8 cellular contexts compared by ENCODE assay signal in the genomic region with DNA sequence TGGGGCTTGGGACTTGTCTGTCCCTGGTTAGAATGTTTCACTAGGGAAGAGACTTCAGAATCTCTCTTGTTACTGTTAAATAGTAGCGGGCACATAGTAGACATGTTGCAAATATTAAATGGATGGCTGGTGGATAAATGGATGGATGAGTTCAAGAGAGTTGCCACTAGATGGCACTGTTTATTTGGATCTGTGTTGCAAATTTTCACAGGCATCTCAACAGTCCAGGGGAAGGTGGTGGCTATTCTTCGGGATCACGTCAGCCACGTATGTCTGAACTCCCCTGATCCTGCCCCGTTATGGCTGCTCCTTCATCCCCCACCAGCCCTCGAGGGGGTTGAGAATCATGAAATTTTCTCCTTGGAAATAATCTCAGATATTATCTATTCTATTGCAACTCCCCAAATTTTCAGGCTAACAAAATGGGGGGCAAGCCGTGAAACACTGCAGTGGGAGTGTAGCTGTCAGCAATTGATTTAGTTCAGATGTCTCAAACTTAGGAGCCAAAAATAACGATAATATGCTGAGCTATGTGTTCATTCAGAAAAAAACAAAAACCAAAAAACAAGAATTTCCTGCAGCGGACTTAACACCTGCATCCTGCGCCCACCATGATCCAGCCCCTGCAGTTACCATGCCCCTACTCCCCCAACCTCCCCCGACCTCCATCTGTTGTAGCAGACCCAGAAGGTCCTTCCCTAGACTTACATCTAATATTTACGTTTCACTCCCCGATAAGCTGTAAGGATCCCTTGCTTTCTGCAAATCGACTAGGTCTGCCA. TPM values are rescaled to one million over a fixed set of nuclear protein-coding genes. Genes with fewer than 3 reads are reported as not detected.
A peak's percentile ranks its signal among the peaks of the same experiment; 100 is the strongest.
DNase-seq lines count a peak whose midpoint lies in the region; ATAC-seq and TF ChIP-seq lines count a peak whose summit lies in the region.

No MANE protein-coding gene starts in this region.

- H3K4me1 Mint-ChIP-seq in chondrocyte (ENCODE audit: low read depth), result peaks cover 30% of the 10 kb centered on the region

- H3K27ac ChIP-seq in right lobe of liver (no peak overlapping the region), tibial nerve (no peak overlapping the region)

- in situ Hi-C loops in GM13977 (cut with MboI; ENCODE audit: low pct_unique_long_range_greater_than_20kb, low sequenced_read_pairs, unreplicated experiment), result no loop called here

- H3K4me3 Mint-ChIP-seq in chondrocyte (ENCODE audit: unreplicated experiment), result peak overlapping the region; percentile 52

- peak; percentile 59 for DNase-seq in BE2C
- peak; percentile 77 for DNase-seq in GM13977 (ENCODE audit: low spot score)
- peak; percentile 88 for DNase-seq in NAMALWA (ENCODE audit: low spot score)
- peak; percentile 60 for DNase-seq in SK-N-DZ (ENCODE audit: low spot score)
- no peak for DNase-seq in chondrocyte (ENCODE audit: low spot score)
- DNase-seq in right lobe of liver, result no peak
- DNase-seq in tibial nerve (ENCODE audit: low spot score in 2 of 2), result peak in 1 of 2 donors; percentile 67

- no peaks in the 10 kb centered on the region for H3K36me3 ChIP-seq in BE2C
- H3K36me3 ChIP-seq in right lobe of liver, result no peaks in the 10 kb centered on the region
- no peaks in the 10 kb centered on the region for H3K36me3 ChIP-seq in tibial nerve

- no peaks in the 10 kb centered on the region for H3K36me3 Mint-ChIP-seq in chondrocyte (ENCODE audit: low read depth)

- no peak for TF ChIP-seq POLR2A in right lobe of liver (IDR thresholded peaks at IDR 0.05)
- TF ChIP-seq POLR2A in tibial nerve (IDR thresholded peaks at IDR 0.05), result no peak

- no peaks in the 10 kb centered on the region for H3K9me3 ChIP-seq in BE2C
- H3K9me3 ChIP-seq in right lobe of liver, result no peaks in the 10 kb centered on the region
- no peaks in the 10 kb centered on the region for H3K9me3 ChIP-seq in tibial nerve

- peak in 1 of 2 donors; percentile 29 for TF ChIP-seq EP300 in tibial nerve (IDR thresholded peaks at IDR 0.05)

- H3K4me1 ChIP-seq in BE2C (peaks cover 23% of the 10 kb centered on the region), right lobe of liver (no peaks in the 10 kb centered on the region), tibial nerve (peaks cover 0 to 22% (median 3%) of the 10 kb centered on the region in 4 donors)

- H3K27me3 ChIP-seq in BE2C (no peaks in the 10 kb centered on the region), right lobe of liver (no peaks in the 10 kb centered on the region), tibial nerve (no peaks in the 10 kb centered on the region)

- intact Hi-C loops in right lobe of liver (cut with DNase I), result no loop called here

- H3K4me3 ChIP-seq in BE2C (ENCODE audit: low read depth, low read length) (peak overlapping the region; percentile 53), right lobe of liver (no peak overlapping the region), tibial nerve (peak overlapping the region in 1 of 4 donors; percentile 38)

- ATAC-seq in HG02759 (IDR thresholded peaks at IDR 0.05; ENCODE audit: unreplicated experiment), result peak; percentile 85
- peak; percentile 91 to 95 (median 94) for ATAC-seq in right lobe of liver

- H3K27me3 Mint-ChIP-seq in chondrocyte (ENCODE audit: low read depth), result no peaks in the 10 kb centered on the region

- no peaks in the 10 kb centered on the region for H3K9me3 Mint-ChIP-seq in chondrocyte (ENCODE audit: low read depth)

- TF ChIP-seq CTCF in BE2C (IDR thresholded peaks at IDR 0.05; ENCODE audit: low read depth, low read length) (peak; percentile 80), GM13977 (IDR thresholded peaks at IDR 0.05; ENCODE audit: extremely low read depth, insufficient read depth, missing control alignments) (peak; percentile 63), chondrocyte (IDR thresholded peaks at IDR 0.05) (peak; percentile 88), right lobe of liver (IDR thresholded peaks at IDR 0.05) (peak; percentile 79 to 85 (median 82)), tibial nerve (IDR thresholded peaks at IDR 0.05) (peak; percentile 65 to 84 (median 74))

- H3K27ac Mint-ChIP-seq in chondrocyte (ENCODE audit: unreplicated experiment), result no peak overlapping the region

- WGBS in right lobe of liver (ENCODE audit: insufficient coverage, low coverage, low lambda C conversion rate, missing lambda C conversion rate), result 34% methylated on average over 14 of the region's 14 CpGs
- 37 to 41% methylated on average over 14 of the region's 14 CpGs for WGBS in tibial nerve, 2 donors

RNA-seq across cellular contexts. Expression of gene BIRC3, which starts 29.1 kb away (rescaled TPM):
- 0.52 TPM for polyA plus RNA-seq in BE2C (2012; ENCODE audit: insufficient read depth, insufficient read length, low read depth)
- polyA plus RNA-seq in SK-N-DZ (2014; cell fraction: cytosol; rRNA removed), result not detected in 2 replicates
- polyA plus RNA-seq in SK-N-DZ (2014; cell fraction: nucleus; rRNA removed), result not detected in 2 replicates
- total RNA-seq in chondrocyte (0.27 to 0.72 TPM (median 0.40 TPM) in 3 replicates), right lobe of liver (100 to 1,000 TPM in 1 of 6 experiments, 10 to 100 TPM in 2, 1 to 10 TPM in 3; 1.6 to 106 (median 15.2) TPM), tibial nerve (10 to 100 TPM; 12.9 to 28.2 (median 20.3) TPM)

RNA-seq across cellular contexts. Expression of gene BIRC2, which starts 58.9 kb away (rescaled TPM):
- 21.0 TPM for polyA plus RNA-seq in BE2C (2012; ENCODE audit: insufficient read depth, insufficient read length, low read depth)
- polyA plus RNA-seq in SK-N-DZ (2014; cell fraction: cytosol; rRNA removed), result 12.5 and 22.3 TPM in 2 replicates
- 11.2 and 11.9 TPM in 2 replicates for polyA plus RNA-seq in SK-N-DZ (2014; cell fraction: nucleus; rRNA removed)
- total RNA-seq in chondrocyte, result 43.1 to 55.2 TPM (median 45.6 TPM) in 3 replicates
- 10 to 100 TPM; 20.2 to 26.6 (median 25.3) TPM for total RNA-seq in right lobe of liver
- total RNA-seq in tibial nerve, result 10 to 100 TPM; 39.0 to 74.5 (median 51.4) TPM

Comparison
In these comparisons a context has a peak if more than half of its experiments do, and no peak if none do; other contexts are left out.
1. DNase-seq: peak in BE2C (single experiment), GM13977 (single experiment), NAMALWA (single experiment) and SK-N-DZ (single experiment); none in chondrocyte (single experiment) and right lobe of liver (0 of 3).
2. Peak in every context shown above with its lines, with median percentiles within 50 percentile points of each other: CTCF ChIP-seq.